ENCODE assay signal across 1 cellular context in the genomic region with DNA sequence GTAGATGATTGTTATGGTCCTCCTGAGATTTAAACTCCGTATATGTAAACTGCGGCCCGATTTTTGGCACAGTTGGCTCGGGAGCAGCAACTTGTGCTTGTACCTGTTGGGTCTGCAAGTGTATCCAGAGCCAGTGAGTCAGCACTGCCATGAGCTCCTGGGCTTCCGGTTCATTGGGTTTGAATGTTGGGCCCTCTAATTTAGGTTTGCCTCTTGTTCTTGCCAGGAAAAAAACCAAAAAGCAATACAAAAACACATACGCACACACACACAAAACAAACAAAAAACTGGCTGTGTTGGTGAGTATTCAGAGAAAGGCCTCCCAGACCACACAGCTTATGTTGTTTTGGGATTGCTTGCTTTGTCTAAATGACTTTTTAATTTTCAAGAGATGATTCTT.
TF ChIP-seq lines count a peak whose summit lies in the region.

No MANE protein-coding gene starts in this region.

TF ChIP-seq in WTC11, 78 proteins besides CTCF, POLR2A, EP300 and RAD21 (continued from another document):
- TF ChIP-seq STAT6 (CRISPR knock-in tag; conservative IDR thresholded peaks at IDR 0.05; ENCODE audit: low read depth) (no peak), ZNF423 (CRISPR knock-in tag; IDR thresholded peaks at IDR 0.05) (no peak), ZMAT4 (CRISPR knock-in tag; IDR thresholded peaks at IDR 0.05) (no peak), FOXP4 (CRISPR knock-in tag; IDR thresholded peaks at IDR 0.05) (no peak), TCF7 (CRISPR knock-in tag; IDR thresholded peaks at IDR 0.05; ENCODE audit: low read depth) (no peak), ZNF317 (CRISPR knock-in tag; IDR thresholded peaks at IDR 0.05; ENCODE audit: borderline replicate concordance, low read depth) (no peak), PRRX2 (CRISPR knock-in tag; IDR thresholded peaks at IDR 0.05) (no peak), ATF1 (CRISPR knock-in tag; IDR thresholded peaks at IDR 0.05) (no peak), ZNF512 (CRISPR knock-in tag; IDR thresholded peaks at IDR 0.05; ENCODE audit: borderline replicate concordance) (no peak), ZNF232 (CRISPR knock-in tag; IDR thresholded peaks at IDR 0.05) (no peak), NFATC4 (CRISPR knock-in tag; IDR thresholded peaks at IDR 0.05) (no peak), ZNF396 (CRISPR knock-in tag; IDR thresholded peaks at IDR 0.05; ENCODE audit: borderline replicate concordance) (no peak)
- TF ChIP-seq, protein P1, sequence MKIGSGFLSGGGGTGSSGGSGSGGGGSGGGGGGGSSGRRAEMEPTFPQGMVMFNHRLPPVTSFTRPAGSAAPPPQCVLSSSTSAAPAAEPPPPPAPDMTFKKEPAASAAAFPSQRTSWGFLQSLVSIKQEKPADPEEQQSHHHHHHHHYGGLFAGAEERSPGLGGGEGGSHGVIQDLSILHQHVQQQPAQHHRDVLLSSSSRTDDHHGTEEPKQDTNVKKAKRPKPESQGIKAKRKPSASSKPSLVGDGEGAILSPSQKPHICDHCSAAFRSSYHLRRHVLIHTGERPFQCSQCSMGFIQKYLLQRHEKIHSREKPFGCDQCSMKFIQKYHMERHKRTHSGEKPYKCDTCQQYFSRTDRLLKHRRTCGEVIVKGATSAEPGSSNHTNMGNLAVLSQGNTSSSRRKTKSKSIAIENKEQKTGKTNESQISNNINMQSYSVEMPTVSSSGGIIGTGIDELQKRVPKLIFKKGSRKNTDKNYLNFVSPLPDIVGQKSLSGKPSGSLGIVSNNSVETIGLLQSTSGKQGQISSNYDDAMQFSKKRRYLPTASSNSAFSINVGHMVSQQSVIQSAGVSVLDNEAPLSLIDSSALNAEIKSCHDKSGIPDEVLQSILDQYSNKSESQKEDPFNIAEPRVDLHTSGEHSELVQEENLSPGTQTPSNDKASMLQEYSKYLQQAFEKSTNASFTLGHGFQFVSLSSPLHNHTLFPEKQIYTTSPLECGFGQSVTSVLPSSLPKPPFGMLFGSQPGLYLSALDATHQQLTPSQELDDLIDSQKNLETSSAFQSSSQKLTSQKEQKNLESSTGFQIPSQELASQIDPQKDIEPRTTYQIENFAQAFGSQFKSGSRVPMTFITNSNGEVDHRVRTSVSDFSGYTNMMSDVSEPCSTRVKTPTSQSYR (CRISPR knock-in tag; IDR thresholded peaks at IDR 0.05) = no peak
TF ChIP-seq in WTC11: peak in this region for 0.
